ENCODE assay signal across 8 cellular contexts in the genomic region with DNA sequence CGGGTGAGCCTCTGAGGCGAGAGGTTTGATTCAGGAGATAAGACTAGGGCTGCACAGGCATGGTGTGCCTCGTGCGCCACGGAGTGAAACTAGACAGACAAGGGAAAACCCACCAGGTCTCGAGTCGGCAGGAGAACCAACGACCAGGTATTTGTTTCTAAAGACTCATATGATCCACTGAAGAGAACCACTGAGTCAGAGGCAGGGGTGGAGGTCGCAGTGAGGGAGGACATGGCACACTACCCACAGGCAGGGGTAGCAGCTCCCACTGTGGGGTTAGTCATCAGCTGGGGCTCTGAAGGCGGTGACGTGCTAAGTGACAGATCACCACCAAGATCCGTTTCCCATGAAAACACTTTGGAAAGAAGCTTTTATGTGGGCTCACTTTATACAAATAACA. TPM values are rescaled to one million over a fixed set of nuclear protein-coding genes. Genes with fewer than 3 reads are reported as not detected.
DNase-seq lines count a peak whose midpoint lies in the region; ATAC-seq, FAIRE-seq and TF ChIP-seq lines count a peak whose summit lies in the region.

No MANE protein-coding gene starts in this region.

- POLR2A ChIA-PET in activated CD8-positive, alpha-beta T cell treated with anti-CD3 and anti-CD28 coated beads, Interleukin-2, amount 10 ng/mL, durations not matched to agents 7 days and 5 days (lab: Charles Lee): interaction anchor here (0.6 kb wide), 1 partner anchor 66 kb away, joined by 3 read pairs; no protein-coding TSS in a partner anchor

- H3K36me3 ChIP-seq in vagina: no peaks in the 10 kb centered on the region
- no peaks in the 10 kb centered on the region for H3K36me3 ChIP-seq in small intestine (ENCODE audit: control insufficient read depth in 2 of 2, insufficient read depth in 2 of 2, low read length in 2 of 2)
- H3K36me3 ChIP-seq in thyroid gland: no peaks in the 10 kb centered on the region

- no peak overlapping the region for H3K4me3 ChIP-seq in vagina
- H3K4me3 ChIP-seq in small intestine (ENCODE audit: low read depth in 1 of 2, low read length in 2 of 2): no peak overlapping the region
- H3K4me3 ChIP-seq in thyroid gland (replicated peaks in 1 of 3): no peak overlapping the region

- no peaks in the 10 kb centered on the region for H3K9me3 Mint-ChIP-seq in HFFc6
- H3K9me3 Mint-ChIP-seq in activated CD8-positive, alpha-beta T cell treated with anti-CD3 and anti-CD28 coated beads, Interleukin-2, amount 10 ng/mL, durations not matched to agents 7 days and 5 days (ENCODE audit: insufficient read depth): no peaks in the 10 kb centered on the region

- FAIRE-seq in small intestine (lab: Jason Lieb, UNC): no peak

- peaks cover 4% of the 10 kb centered on the region for H3K27me3 Mint-ChIP-seq in HFFc6 (ENCODE audit: insufficient read depth)
- H3K27me3 Mint-ChIP-seq in activated CD8-positive, alpha-beta T cell treated with anti-CD3 and anti-CD28 coated beads, Interleukin-2, amount 10 ng/mL, durations not matched to agents 7 days and 5 days (ENCODE audit: low read depth): no peaks in the 10 kb centered on the region

- TF ChIP-seq CTCF in HFFc6 (IDR thresholded peaks at IDR 0.05) (no peak), vagina (IDR thresholded peaks at IDR 0.05) (no peak), thyroid gland (IDR thresholded peaks at IDR 0.05) (no peak)

- 69 to 89% (median 78%) methylated on average over 12 of the region's 12 CpGs for WGBS in small intestine, 3 donors
- 81 to 85% methylated on average over 12 of the region's 12 CpGs for WGBS in thyroid gland, 2 donors

- CTCF ChIA-PET in activated CD8-positive, alpha-beta T cell treated with anti-CD3 and anti-CD28 coated beads, Interleukin-2, amount 10 ng/mL, durations not matched to agents 7 days and 5 days (lab: Charles Lee): interaction anchor here (0.6 to 2.2 kb wide), 6 partner anchors 11 to 85 kb away, joined by 3 to 13 read pairs (median 4); no protein-coding TSS in a partner anchor

- H3K27me3 ChIP-seq in vagina (no peaks in the 10 kb centered on the region), small intestine (ENCODE audit: control insufficient read depth in 2 of 2, insufficient read depth in 2 of 2, low read length in 2 of 2) (no peaks in the 10 kb centered on the region), thyroid gland (no peaks in the 10 kb centered on the region)

- H3K27ac Mint-ChIP-seq in HFFc6: peak overlapping the region; percentile 81
- peak overlapping the region; percentile 90 for H3K27ac Mint-ChIP-seq in activated CD8-positive, alpha-beta T cell treated with anti-CD3 and anti-CD28 coated beads, Interleukin-2, amount 10 ng/mL, durations not matched to agents 7 days and 5 days

- peak overlapping the region; percentile 50 for H3K4me3 Mint-ChIP-seq in HFFc6
- peak overlapping the region; percentile 73 for H3K4me3 Mint-ChIP-seq in activated CD8-positive, alpha-beta T cell treated with anti-CD3 and anti-CD28 coated beads, Interleukin-2, amount 10 ng/mL, durations not matched to agents 7 days and 5 days

- TF ChIP-seq POLR2A in vagina (IDR thresholded peaks at IDR 0.05): no peak
- no peak for TF ChIP-seq POLR2A in thyroid gland (IDR thresholded peaks at IDR 0.05)

- intact Hi-C loops in vagina (cut with DNase I): no loop called here
- intact Hi-C loops in thyroid gland (cut with DNase I): no loop called here

- H3K27ac ChIP-seq in epithelial cell of prostate (peak overlapping the region; percentile 54), vagina (no peak overlapping the region), small intestine (ENCODE audit: low read depth in 1 of 2, low read length in 1 of 2) (peak overlapping the region in 1 of 2 donors; percentile 4), thyroid gland (no peak overlapping the region)

- H3K4me1 Mint-ChIP-seq in HFFc6 (ENCODE audit: low read depth): peaks cover 89% of the 10 kb centered on the region
- H3K4me1 Mint-ChIP-seq in activated CD8-positive, alpha-beta T cell treated with anti-CD3 and anti-CD28 coated beads, Interleukin-2, amount 10 ng/mL, durations not matched to agents 7 days and 5 days (ENCODE audit: low read depth): peaks cover 82% of the 10 kb centered on the region

- DNase-seq in HFFc6: no peak
- peak; percentile 72 for DNase-seq in activated CD8-positive, alpha-beta T cell treated with anti-CD3 and anti-CD28 coated beads, Interleukin-2, amount 10 ng/mL, durations not matched to agents 7 days and 5 days
- no peak for DNase-seq in epithelial cell of prostate (ENCODE audit: low read depth, low spot score)
- DNase-seq in stimulated activated CD4-positive, alpha-beta T cell treated with anti-CD3 and anti-CD28 coated beads, TNF-alpha, amount 100 ng/mL, for 4 hours (ENCODE audit: low read depth in 3 of 3): peak; percentile 48 to 81 (median 78)
- DNase-seq in vagina (ENCODE audit: extremely low spot score in 2 of 2): no peak
- no peak for DNase-seq in NCI-H2171 treated with DMSO at 0.1 percent for 48 hours (lab: John Stamatoyannopoulos, UW)
- DNase-seq in small intestine: no peak
- DNase-seq in thyroid gland: no peak

- H3K36me3 Mint-ChIP-seq in HFFc6 (ENCODE audit: low read depth): peaks cover 19% of the 10 kb centered on the region
- peaks cover 43% of the 10 kb centered on the region for H3K36me3 Mint-ChIP-seq in activated CD8-positive, alpha-beta T cell treated with anti-CD3 and anti-CD28 coated beads, Interleukin-2, amount 10 ng/mL, durations not matched to agents 7 days and 5 days (ENCODE audit: low read depth)

- ATAC-seq in activated CD8-positive, alpha-beta T cell treated with anti-CD3 and anti-CD28 coated beads, Interleukin-2, amount 10 ng/mL, durations not matched to agents 7 days and 5 days: peak; percentile 84

- peaks cover 63% of the 10 kb centered on the region for H3K4me1 ChIP-seq in vagina
- peaks cover 0 to 8% of the 10 kb centered on the region in 2 donors for H3K4me1 ChIP-seq in small intestine (ENCODE audit: control insufficient read depth in 2 of 2, insufficient read depth in 1 of 2, low read depth in 1 of 2, low read length in 1 of 2)
- peaks cover 19 to 27% of the 10 kb centered on the region in 2 donors for H3K4me1 ChIP-seq in thyroid gland

- H3K9me3 ChIP-seq in vagina (no peaks in the 10 kb centered on the region), small intestine (ENCODE audit: control insufficient read depth, low read depth) (no peaks in the 10 kb centered on the region), thyroid gland (no peaks in the 10 kb centered on the region)

RNA-seq across cellular contexts. Expression of a gene that starts 45.7 kb away (rescaled TPM):
- total RNA-seq in HFFc6 (2021; fragmentation: NEBNext Ultra II Directional; extraction: Animal tissue kit (Norgen Biotek cat#: 25700)): 10 to 100 TPM; 29.2 to 44.2 (median 40.0) TPM
- total RNA-seq in activated CD8-positive, alpha-beta T cell treated with anti-CD3 and anti-CD28 coated beads, Interleukin-2, amount 10 ng/mL, durations not matched to agents 7 days and 5 days: 10 to 100 TPM; 44.6 to 46.4 TPM
- total RNA-seq in vagina (28.0 TPM), thyroid gland (10 to 100 TPM; 13.8 to 26.6 (median 18.5) TPM)
- polyA plus RNA-seq in small intestine: 1 to 10 TPM; 1.6 to 9.0 (median 3.0) TPM

Comparison
In these comparisons a context has a peak if more than half of its experiments do, and no peak if none do; other contexts are left out.
1. DNase-seq: peak in activated CD8-positive, alpha-beta T cell treated with anti-CD3 and anti-CD28 coated beads, Interleukin-2, amount 10 ng/mL, durations not matched to agents 7 days and 5 days (single experiment) and stimulated activated CD4-positive, alpha-beta T cell treated with anti-CD3 and anti-CD28 coated beads, TNF-alpha, amount 100 ng/mL, for 4 hours (3 of 3); none in HFFc6 (single experiment), epithelial cell of prostate (single experiment), vagina (0 of 2), NCI-H2171 treated with DMSO at 0.1 percent for 48 hours (single experiment), small intestine (single experiment) and thyroid gland (0 of 2).